15 cellular contexts compared by ENCODE assay signal in genomic region chr9:128390150-128390812, GRCh38. TPM values are rescaled to one million over a fixed set of nuclear protein-coding genes. Genes with fewer than 3 reads are reported as not detected.
DNase-seq lines count a peak whose midpoint lies in the region; ATAC-seq and TF ChIP-seq lines count a peak whose summit lies in the region.
"Had no signal": no experiment of that assay in that cellular context is flagged by ENCODE, and none has a peak within 500 bp of the region (broad histone marks: within the 10 kb centered on the region; RNA-seq: fewer than 3 reads in every experiment).

No MANE protein-coding gene starts in this region.

- H3K27ac ChIP-seq in WERI-Rb-1 (peak overlapping the region; percentile 99), substantia nigra (ENCODE audit: low read depth, low read length, poor library complexity, severe bottlenecking) (peak overlapping the region; percentile 100)
- H3K27ac ChIP-seq: 22Rv1; BLaER1 treated with 17β-estradiol and CSF1 and Interleukin-3, amounts not matched to agents 10 nM and 100 nM; SJSA1 had no signal

- H3K4me1 Mint-ChIP-seq in glutamatergic neuron (ENCODE audit: low read depth, unreplicated experiment): peaks cover 50% of the 10 kb centered on the region

- H3K27me3 ChIP-seq in WERI-Rb-1 (ENCODE audit: insufficient read depth, low read depth, severe bottlenecking): no peaks in the 10 kb centered on the region
- H3K27me3 ChIP-seq: BLaER1 treated with 17β-estradiol and CSF1 and Interleukin-3, amounts not matched to agents 10 nM and 100 nM; SJSA1 had no signal

- intact Hi-C loops in mucosa of descending colon (cut with DNase I, micrococcal nuclease): no loop called here

- H3K9me3 ChIP-seq in WERI-Rb-1 (ENCODE audit: severe bottlenecking): peaks cover 7% of the 10 kb centered on the region
- no peaks in the 10 kb centered on the region for H3K9me3 ChIP-seq in mucosa of descending colon
- H3K9me3 ChIP-seq: BLaER1 treated with 17β-estradiol and CSF1 and Interleukin-3, amounts not matched to agents 10 nM and 100 nM; SJSA1 had no signal

- H3K9me3 Mint-ChIP-seq in glutamatergic neuron (ENCODE audit: unreplicated experiment): peaks cover 7% of the 10 kb centered on the region

- TF ChIP-seq CTCF in WERI-Rb-1 (IDR thresholded peaks at IDR 0.05; ENCODE audit: low read depth, low read length) (no peak), glutamatergic neuron (IDR thresholded peaks at IDR 0.05; ENCODE audit: partially characterized antibody, unreplicated experiment) (no peak), mucosa of descending colon (IDR thresholded peaks at IDR 0.05) (no peak)

- H3K36me3 ChIP-seq in WERI-Rb-1 (peaks cover 44% of the 10 kb centered on the region), mucosa of descending colon (ENCODE audit: low read depth) (peaks cover 16% of the 10 kb centered on the region)

- no peak for ATAC-seq in mucosa of descending colon
- no peak for ATAC-seq in GM21576 (IDR thresholded peaks at IDR 0.05; ENCODE audit: unreplicated experiment)

- DNase-seq in DMS 273 (lab: John Stamatoyannopoulos, UW; ENCODE audit: unreplicated experiment) (peak; percentile 63), DMS 273 treated with DMSO at 0.1 percent for 48 hours (lab: John Stamatoyannopoulos, UW) (no peak), WERI-Rb-1 (peak; percentile 85), glutamatergic neuron (no peak), substantia nigra (lab: John Stamatoyannopoulos, UW) (peak in 12 of 49 donors; percentile 18 to 75 (median 56)), islet precursor cell (no peak), mucosa of descending colon (no peak)
- DNase-seq: KBM-7, NCI-H1048, NCI-H1694 treated with DMSO at 0.1 percent for 48 hours, NCI-H748 treated with DMSO at 0.1 percent for 48 hours had no signal

- peaks cover 17% of the 10 kb centered on the region for H3K27me3 Mint-ChIP-seq in glutamatergic neuron (ENCODE audit: unreplicated experiment)

- H3K4me3 ChIP-seq in WERI-Rb-1 (ENCODE audit: low read depth, low read length) (no peak overlapping the region), mucosa of descending colon (no peak overlapping the region)
- H3K4me3 ChIP-seq: BLaER1 treated with 17β-estradiol and CSF1 and Interleukin-3, amounts not matched to agents 10 nM and 100 nM; SJSA1 had no signal

- peak overlapping the region; percentile 95 for H3K4me3 Mint-ChIP-seq in glutamatergic neuron (ENCODE audit: unreplicated experiment)

- no peaks in the 10 kb centered on the region for H3K36me3 Mint-ChIP-seq in glutamatergic neuron (ENCODE audit: unreplicated experiment)

- H3K27ac Mint-ChIP-seq in glutamatergic neuron (ENCODE audit: unreplicated experiment): peak overlapping the region; percentile 96

- H3K4me1 ChIP-seq in mucosa of descending colon (ENCODE audit: low read depth): no peaks in the 10 kb centered on the region
- H3K4me1 ChIP-seq: BLaER1 treated with 17β-estradiol and CSF1 and Interleukin-3, amounts not matched to agents 10 nM and 100 nM had no signal

RNA-seq across cellular contexts. Expression of gene URM1, which starts 19.1 kb away (rescaled TPM):
- total RNA-seq in glutamatergic neuron (ENCODE audit: unreplicated experiment) (62.6 TPM), mucosa of descending colon (10 to 100 TPM; 49.3 to 57.9 (median 51.8) TPM)

RNA-seq across cellular contexts. Expression of gene CERCAM, which starts 30.4 kb away (rescaled TPM):
- total RNA-seq in glutamatergic neuron (ENCODE audit: unreplicated experiment): 56.1 TPM
- 10 to 100 TPM in 2 of 3 donors, 1 to 10 TPM in 1; 4.1 to 20.9 (median 11.5) TPM for total RNA-seq in mucosa of descending colon

RNA-seq across cellular contexts. Expression of gene SLC27A4, which starts 50.0 kb away (rescaled TPM):
- 47.3 TPM for total RNA-seq in glutamatergic neuron (ENCODE audit: unreplicated experiment)
- 10 to 100 TPM; 36.5 to 46.8 (median 39.9) TPM for total RNA-seq in mucosa of descending colon

Comparison
In these comparisons a context has a peak if more than half of its experiments do, and no peak if none do; other contexts are left out.
1. DNase-seq: peak in DMS 273 (single experiment) and WERI-Rb-1 (single experiment); none in DMS 273 treated with DMSO at 0.1 percent for 48 hours (single experiment), glutamatergic neuron (single experiment), islet precursor cell (single experiment) and mucosa of descending colon (0 of 3).